ENCODE assay signal across 4 cellular contexts in genomic region chrX:153275418-153275817, GRCh38. TPM values are rescaled to one million over a fixed set of nuclear protein-coding genes. Genes with fewer than 3 reads are reported as not detected.
"Had no signal": no experiment of that assay in that cellular context is flagged by ENCODE, and none has a peak within 500 bp of the region (broad histone marks: within the 10 kb centered on the region; RNA-seq: fewer than 3 reads in every experiment).

No MANE protein-coding gene starts in this region.

RNA-seq across cellular contexts. Expression of gene PNMA6F, which starts 46.1 kb away (rescaled TPM):
- total RNA-seq: LHCN-M2, M059J, MCF 10A, NCI-H460 had no signal
